ENCODE assay signal across 8 cellular contexts in genomic region chr4:84965558-84966381, GRCh38. TPM values are rescaled to one million over a fixed set of nuclear protein-coding genes. Genes with fewer than 3 reads are reported as not detected.
DNase-seq lines count a peak whose midpoint lies in the region; ATAC-seq, FAIRE-seq and TF ChIP-seq lines count a peak whose summit lies in the region.

No MANE protein-coding gene starts in this region.

- peak overlapping the region; percentile 76 for H3K4ac ChIP-seq in neuronal stem cell (ENCODE audit: low read length)

- H2AFZ ChIP-seq in neuronal stem cell (ENCODE audit: low read length): peak overlapping the region; percentile 86

- CTCF ChIA-PET in A549 (lab: Yijun Ruan, JAX): interaction anchor here (0.6 to 2.5 kb wide), 6 partner anchors 12 to 271 kb away, joined by 3 to 13 read pairs (median 3); no protein-coding TSS in a partner anchor

- in situ Hi-C loops in GM13976 (cut with MboI; ENCODE audit: low sequenced_read_pairs, unreplicated experiment): loop anchor here (25.0 kb wide), 1 partner anchor 228 kb away; no protein-coding TSS in a partner anchor

- ATAC-seq in A549 (peak; percentile 63 to 79), GM19328 (IDR thresholded peaks at IDR 0.05; ENCODE audit: unreplicated experiment) (no peak), GM21529 (IDR thresholded peaks at IDR 0.05; ENCODE audit: unreplicated experiment) (no peak)

- peak overlapping the region; percentile 100 for H3K18ac ChIP-seq in neuronal stem cell (ENCODE audit: low read length)

- intact Hi-C loops in head of caudate nucleus (cut with DNase I): loop anchor here (10.0 kb wide), 1 partner anchor 381 kb away; the partner anchor contains the start of gene CDS1

- peaks cover 29% of the 10 kb centered on the region for H3K27me3 Mint-ChIP-seq in activated naive CD8-positive, alpha-beta T cell

- no peak overlapping the region for H4K91ac ChIP-seq in neuronal stem cell (ENCODE audit: low read depth, low read length, poor library complexity)

- DNase-seq in A549 (ENCODE audit: low read depth in 1 of 2, low spot score in 1 of 2) (peak; percentile 27 to 31), GM13976 (ENCODE audit: low spot score) (peak; percentile 32), LNCaP clone FGC (ENCODE audit: low read depth) (no peak), head of caudate nucleus (peak in 40 of 42 donors; percentile 17 to 77 (median 52)), neuronal stem cell (ENCODE audit: low spot score) (peak; percentile 63)

- H2BK12ac ChIP-seq in neuronal stem cell (ENCODE audit: low read length): no peak overlapping the region

- no peaks in the 10 kb centered on the region for H3K36me3 Mint-ChIP-seq in activated naive CD8-positive, alpha-beta T cell

- H3K9ac ChIP-seq in neuronal stem cell (ENCODE audit: low read depth, low read length, poor library complexity): peak overlapping the region; percentile 87

- TF ChIP-seq POLR2A in A549 (IDR thresholded peaks at IDR 0.05; ENCODE audit: low read length): no peak

- peak overlapping the region; percentile 17 for H2BK15ac ChIP-seq in neuronal stem cell (ENCODE audit: low read length)

- H3K4me1 Mint-ChIP-seq in activated naive CD8-positive, alpha-beta T cell (ENCODE audit: low read depth): peaks cover 16% of the 10 kb centered on the region

- POLR2A ChIA-PET in A549 (lab: Yijun Ruan, JAX): interaction anchor here (0.8 to 1.2 kb wide), 4 partner anchors 14 to 387 kb away, joined by 3 to 5 read pairs (median 3); no protein-coding TSS in a partner anchor

- TF ChIP-seq EP300 in A549 (IDR thresholded peaks at IDR 0.05): no peak

- FAIRE-seq in A549 (lab: Jason Lieb, UNC): no peak

- peaks cover 0 to 10% of the 10 kb centered on the region in 2 donors for H3K36me3 ChIP-seq in neuronal stem cell (replicated peaks in 1 of 2; ENCODE audit: control insufficient read depth in 2 of 2, insufficient read depth in 2 of 2, low read length in 2 of 2)

- peak overlapping the region; percentile 89 for H4K8ac ChIP-seq in neuronal stem cell (ENCODE audit: low read depth, low read length)

- H3K27ac ChIP-seq in A549 (peak overlapping the region; percentile 92 to 98), neuronal stem cell (replicated peaks; ENCODE audit: low read length) (peak overlapping the region; percentile 91)

- H3K4me1 ChIP-seq in A549: peaks cover 21% of the 10 kb centered on the region; the same call in 2 of the 3 replicates
- H3K4me1 ChIP-seq in neuronal stem cell (ENCODE audit: control insufficient read depth in 2 of 2, insufficient read depth in 1 of 2, low read depth in 1 of 2, low read length in 2 of 2): peaks cover 4 to 16% of the 10 kb centered on the region in 2 donors

- H3K4me3 Mint-ChIP-seq in activated naive CD8-positive, alpha-beta T cell: peak overlapping the region; percentile 78

- no peaks in the 10 kb centered on the region for H3K79me1 ChIP-seq in neuronal stem cell (ENCODE audit: low read depth, low read length)

- peak overlapping the region; percentile 97 for H3K23ac ChIP-seq in neuronal stem cell (ENCODE audit: low read depth, low read length, poor library complexity)

- peak overlapping the region; percentile 63 for H2AK5ac ChIP-seq in neuronal stem cell (ENCODE audit: low read depth, low read length)

- peak overlapping the region; percentile 91 for H3K4me3 ChIP-seq in A549
- peak overlapping the region; percentile 73 for H3K4me3 ChIP-seq in LNCaP clone FGC (ENCODE audit: low read depth, low read length)
- H3K4me3 ChIP-seq in neuronal stem cell (ENCODE audit: low read length in 2 of 2): peak overlapping the region; percentile 79 to 99

- no peak overlapping the region for H2BK120ac ChIP-seq in neuronal stem cell (ENCODE audit: low read depth, low read length)

- H3K9me3 Mint-ChIP-seq in activated naive CD8-positive, alpha-beta T cell (ENCODE audit: low read depth): no peaks in the 10 kb centered on the region

- 0% methylated on average over 8 of the region's 98 CpGs for WGBS in A549 (ENCODE audit: missing lambda C conversion rate)
- no CpG with 5 or more reads among the region's 98 CpGs for WGBS in neuronal stem cell (ENCODE audit: extremely low coverage in 2 of 2, insufficient read length in 2 of 2, insufficient replicate concordance in 1 of 2), 2 donors

- peak overlapping the region; percentile 66 for H2BK5ac ChIP-seq in neuronal stem cell (ENCODE audit: low read length)

- TF ChIP-seq CTCF in A549 (IDR thresholded peaks at IDR 0.05) (no peak), GM13976 (IDR thresholded peaks at IDR 0.05; ENCODE audit: borderline replicate concordance, control extremely low read depth, extremely low read depth, insufficient read depth, missing control alignments) (no peak), LNCaP clone FGC (IDR thresholded peaks at IDR 0.05; ENCODE audit: control insufficient read depth, extremely low read depth, insufficient read depth) (peak; percentile 18; the same call in 1 of the 2 replicates)

- H3K9me3 ChIP-seq in A549: no peaks in the 10 kb centered on the region
- peaks cover 0 to 5% of the 10 kb centered on the region in 2 donors for H3K9me3 ChIP-seq in neuronal stem cell (replicated peaks in 1 of 2; ENCODE audit: control insufficient read depth in 2 of 2, insufficient read depth in 1 of 2, low read depth in 1 of 2, low read length in 2 of 2)

- no peak for TF ChIP-seq RAD21 in A549 (conservative IDR thresholded peaks at IDR 0.05 in 1 of 2, IDR thresholded peaks at IDR 0.05 in 1 of 2)

- no peak overlapping the region for H3K27ac Mint-ChIP-seq in activated naive CD8-positive, alpha-beta T cell

- peak overlapping the region; percentile 83 for H3K4me2 ChIP-seq in A549
- H3K4me2 ChIP-seq in neuronal stem cell (ENCODE audit: insufficient read depth, low read length, poor library complexity, severe bottlenecking): peak overlapping the region; percentile 46

- H3K14ac ChIP-seq in neuronal stem cell (ENCODE audit: low read length): peak overlapping the region; percentile 94

- H3K27me3 ChIP-seq in neuronal stem cell (ENCODE audit: control insufficient read depth in 3 of 3, insufficient read depth in 3 of 3, low read depth in 1 of 3, low read length in 3 of 3): no peaks in the 10 kb centered on the region

TF ChIP-seq in A549, 52 proteins besides CTCF, POLR2A, EP300 and RAD21:
- TF ChIP-seq JUNB (IDR thresholded peaks at IDR 0.05) (no peak), NR3C1 (IDR thresholded peaks at IDR 0.05) (no peak), BCL3 (IDR thresholded peaks at IDR 0.05) (no peak), FOXS1 (CRISPR knock-in tag; IDR thresholded peaks at IDR 0.05) (no peak), RFX5 (IDR thresholded peaks at IDR 0.05) (no peak), SMC3 (IDR thresholded peaks at IDR 0.05) (0 out of 3 replicates have a peak, but pooled peaks have one; percentile 5), PHF8 (IDR thresholded peaks at IDR 0.05; ENCODE audit: borderline replicate concordance, low read depth) (peak; percentile 31; the same call in 1 of the 2 replicates)

RNA-seq across cellular contexts. Expression of gene WDFY3, which starts 0.7 kb away (rescaled TPM):
- polyA plus RNA-seq in A549 (2011; rRNA removed) (25.1 and 32.4 TPM in 2 replicates), A549 (2017; fragmentation: RNase III; extraction: RNeasy Plus Mini Kit Qiagen cat#74134 plus additional on column Dnase treatment) (6.6 to 7.9 TPM (median 6.6 TPM) in 3 replicates)
- 6.1 and 6.9 TPM in 2 replicates for polyA plus RNA-seq in A549 (2012; cell fraction: cytosol; rRNA removed)
- polyA plus RNA-seq in A549 (2012; cell fraction: nucleus; rRNA removed): 10.8 and 10.9 TPM in 2 replicates
- 117 and 122 TPM in 2 replicates for polyA minus RNA-seq in A549 (2011; rRNA and poly(A)+ RNA removed)
- polyA plus RNA-seq in neuronal stem cell (2013, experiment 1 of 2): 13.0 TPM
- polyA plus RNA-seq in neuronal stem cell (2013, experiment 2 of 2): 13.3 TPM

Comparison
In these comparisons a context has a peak if more than half of its experiments do, and no peak if none do; other contexts are left out.
1. ATAC-seq: peak in A549 (2 of 2); none in GM19328 (single experiment) and GM21529 (single experiment).
2. Peak in every context shown above with its lines, with median percentiles within 50 percentile points of each other: H3K4me3 ChIP-seq.